Comparison of ENCODE assay signal across 9 cellular contexts in genomic region chr11:2940166-2940929, GRCh38. TPM values are rescaled to one million over a fixed set of nuclear protein-coding genes. Genes with fewer than 3 reads are reported as not detected.
A peak's percentile ranks its signal among the peaks of the same experiment; 100 is the strongest.
DNase-seq lines count a peak whose midpoint lies in the region; ATAC-seq and TF ChIP-seq lines count a peak whose summit lies in the region.
"Had no signal": no experiment of that assay in that cellular context is flagged by ENCODE, and none has a peak within 500 bp of the region (broad histone marks: within the 10 kb centered on the region; RNA-seq: fewer than 3 reads in every experiment).

No MANE protein-coding gene starts in this region.

- intact Hi-C loops in esophagus squamous epithelium (cut with DNase I) (loop anchor here (10.0 kb wide), 1 partner anchor 74 kb away; no protein-coding TSS in a partner anchor), sciatic nerve (cut with DNase I) (no loop called here)

- DNase-seq in GM23338 (ENCODE audit: low spot score) (peak; percentile 37), RKO (ENCODE audit: low spot score) (peak; percentile 34), esophagus squamous epithelium (lab: John Stamatoyannopoulos, UW) (no peak), sciatic nerve (ENCODE audit: low spot score) (peak; percentile 58), inferior parietal cortex (ENCODE audit: extremely low spot score) (no peak), nucleus accumbens (lab: John Stamatoyannopoulos, UW) (no peak), middle frontal gyrus (ENCODE audit: extremely low spot score, low spot score) (no peak)

- no peak overlapping the region for H3K4me3 Mint-ChIP-seq in GM23338

- ATAC-seq in GM23338 (peak; percentile 8), sciatic nerve (peak; percentile 18), HG03442 (IDR thresholded peaks at IDR 0.05; ENCODE audit: unreplicated experiment) (no peak)

- peaks cover 32% of the 10 kb centered on the region for H3K27me3 Mint-ChIP-seq in GM23338 (ENCODE audit: insufficient read depth, low read depth, poor library complexity)

- no peak for TF ChIP-seq CTCF in GM23338 (conservative IDR thresholded peaks at IDR 0.05; ENCODE audit: low read depth in 2 of 2)
- no peak for TF ChIP-seq CTCF in esophagus squamous epithelium (IDR thresholded peaks at IDR 0.05)

- peaks cover 49% of the 10 kb centered on the region for H3K36me3 Mint-ChIP-seq in GM23338 (ENCODE audit: low read depth)

- H3K27ac ChIP-seq in GM23338 (ENCODE audit: low read depth) (0 out of 2 replicates have a peak overlapping the region, but pooled peaks have one; percentile 39), esophagus squamous epithelium (peak overlapping the region; percentile 20 to 51 (median 28))

- H3K4me1 ChIP-seq in GM23338 (ENCODE audit: insufficient read depth) (peaks cover 11% of the 10 kb centered on the region), esophagus squamous epithelium (peaks cover 17 to 41% (median 28%) of the 10 kb centered on the region in 3 donors)

- H3K9me3 Mint-ChIP-seq in GM23338, result peaks cover 40% of the 10 kb centered on the region

- peaks cover 8% of the 10 kb centered on the region for H3K4me1 Mint-ChIP-seq in GM23338

- no peak for TF ChIP-seq POLR2A in esophagus squamous epithelium (IDR thresholded peaks at IDR 0.05)

- peaks cover 17% of the 10 kb centered on the region for H3F3A ChIP-seq in GM23338 (replicated peaks; ENCODE audit: low read depth)

- H3K9me3 ChIP-seq in esophagus squamous epithelium, result peaks cover 0 to 15% (median 0%) of the 10 kb centered on the region in 3 donors

- H2AFZ ChIP-seq in GM23338, result no peak overlapping the region

- H3K27me3 ChIP-seq in GM23338 (ENCODE audit: insufficient read depth) (0 out of 2 replicates have a peak, but pooled peaks cover 2% of the 10 kb centered on the region), esophagus squamous epithelium (no peaks in the 10 kb centered on the region)

- H4K20me1 ChIP-seq in GM23338 (replicated peaks; ENCODE audit: insufficient read depth), result peaks cover 6% of the 10 kb centered on the region

- 26 to 30% methylated on average over 4 to 6 of the region's 15 CpGs for WGBS in esophagus squamous epithelium, 2 donors

- H3K36me3 ChIP-seq in GM23338 (ENCODE audit: insufficient read depth) (no peaks in the 10 kb centered on the region), esophagus squamous epithelium (peaks cover 0 to 23% (median 5%) of the 10 kb centered on the region in 3 donors)

- H3K4me3 ChIP-seq in GM23338, result no peak overlapping the region
- no peak overlapping the region for H3K4me3 ChIP-seq in esophagus squamous epithelium

- no peak overlapping the region for H3K4me2 ChIP-seq in GM23338

- no peaks in the 10 kb centered on the region for H3K9me2 ChIP-seq in GM23338 (ENCODE audit: insufficient read depth)

- H3K27ac Mint-ChIP-seq in GM23338, result no peak overlapping the region

- no peaks in the 10 kb centered on the region; the same call in 1 of the 2 replicates for H3K79me2 ChIP-seq in GM23338 (replicated peaks; ENCODE audit: insufficient read depth)

TF ChIP-seq in GM23338, 12 proteins besides CTCF, POLR2A, EP300 and RAD21:
- TF ChIP-seq STAT1 (IDR thresholded peaks at IDR 0.05; ENCODE audit: unreplicated experiment) (no peak), POLR2AphosphoS5 (IDR thresholded peaks at IDR 0.05; ENCODE audit: low read depth) (peak; percentile 15; the same call in 1 of the 2 replicates)

RNA-seq across cellular contexts. Expression of gene PHLDA2, which starts 11.1 kb away (rescaled TPM):
- total RNA-seq in GM23338 (2014; rRNA removed; shearing (Covaris generic)), result 3.8 TPM in 1 of 2 replicates, not detected in the other
- 16.5 and 19.2 TPM in 2 replicates for polyA plus RNA-seq in GM23338 (2016; fragmentation: Nextera tagmentation; extraction: Ambion mirVana)
- total RNA-seq in esophagus squamous epithelium (10 to 100 TPM; 10.2 to 39.2 (median 22.5) TPM), sciatic nerve (7.5 TPM)
- total RNA-seq: skeletal muscle tissue had no signal

RNA-seq across cellular contexts. Expression of gene NAP1L4, which starts 51.8 kb away (rescaled TPM):
- 181 and 183 TPM in 2 replicates for total RNA-seq in GM23338 (2014; rRNA removed; shearing (Covaris generic))
- polyA plus RNA-seq in GM23338 (2016; fragmentation: Nextera tagmentation; extraction: Ambion mirVana), result 171 and 189 TPM in 2 replicates
- total RNA-seq in esophagus squamous epithelium, result 100 to 1,000 TPM; 108 to 140 (median 121) TPM
- 173 TPM for total RNA-seq in sciatic nerve

RNA-seq across cellular contexts. Expression of gene CDKN1C, which starts 54.8 kb away (rescaled TPM):
- total RNA-seq in GM23338 (2014; rRNA removed; shearing (Covaris generic)), result 22.2 and 23.5 TPM in 2 replicates
- 19.3 and 23.6 TPM in 2 replicates for polyA plus RNA-seq in GM23338 (2016; fragmentation: Nextera tagmentation; extraction: Ambion mirVana)
- total RNA-seq in esophagus squamous epithelium (10 to 100 TPM in 2 of 4 donors, 1 to 10 TPM in 2; 4.1 to 54.6 (median 20.8) TPM), sciatic nerve (186 TPM)

Comparison
In these comparisons a context has a peak if more than half of its experiments do, and no peak if none do; other contexts are left out.
1. DNase-seq: peak in GM23338 (single experiment), RKO (single experiment) and sciatic nerve (single experiment); none in esophagus squamous epithelium (single experiment), inferior parietal cortex (single experiment), nucleus accumbens (0 of 56) and middle frontal gyrus (single experiment).